1 cellular context compared by ENCODE assay signal in the genomic region with DNA sequence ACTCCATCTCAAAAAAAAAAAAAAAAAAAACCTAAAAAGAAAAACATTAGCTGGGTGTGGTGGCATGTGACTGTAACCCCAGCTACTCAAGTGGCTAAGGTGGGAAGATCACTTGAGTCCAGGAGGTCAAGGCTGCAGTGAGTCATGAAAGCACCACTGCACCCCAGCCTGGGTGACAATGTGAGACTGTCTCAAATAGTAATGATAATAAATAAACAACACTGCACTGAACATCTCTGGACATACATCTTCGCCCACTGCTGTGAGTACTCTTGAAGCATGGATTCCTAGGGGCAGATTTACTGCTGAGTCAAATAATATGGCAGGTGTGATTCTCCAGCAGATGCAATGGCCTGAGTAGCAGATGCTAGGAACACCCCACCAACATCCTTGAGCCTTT.
TF ChIP-seq lines count a peak whose summit lies in the region.

No MANE protein-coding gene starts in this region.

TF ChIP-seq in HepG2, 621 proteins besides CTCF, POLR2A, EP300 and RAD21 (continues in another document):
- TF ChIP-seq ZNF264 (CRISPR knock-in tag; IDR thresholded peaks at IDR 0.05) (no peak), AHR (CRISPR knock-in tag; IDR thresholded peaks at IDR 0.05) (0 out of 2 replicates have a peak, but pooled peaks have one; percentile 31), EED (CRISPR knock-in tag; IDR thresholded peaks at IDR 0.05) (no peak), NCOA5 (CRISPR knock-in tag; IDR thresholded peaks at IDR 0.05) (no peak), ZNF543 (CRISPR knock-in tag; IDR thresholded peaks at IDR 0.05) (no peak), NFE2L1 (CRISPR knock-in tag; IDR thresholded peaks at IDR 0.05; ENCODE audit: borderline replicate concordance) (no peak), ZC3H4 (CRISPR knock-in tag; IDR thresholded peaks at IDR 0.05; ENCODE audit: borderline replicate concordance) (no peak), SOX5 (CRISPR knock-in tag; IDR thresholded peaks at IDR 0.05; ENCODE audit: borderline replicate concordance) (0 out of 2 replicates have a peak, but pooled peaks have one; percentile 24), HNF4A (CRISPR knock-in tag; IDR thresholded peaks at IDR 0.05) (peak; percentile 18; the same call in 1 of the 2 replicates), NONO (IDR thresholded peaks at IDR 0.05) (no peak), NONO (CRISPR knock-in tag; conservative IDR thresholded peaks at IDR 0.05) (no peak), NFKBIZ (CRISPR knock-in tag; IDR thresholded peaks at IDR 0.05) (no peak), ZKSCAN5 (CRISPR knock-in tag; IDR thresholded peaks at IDR 0.05) (no peak), ZNF878 (CRISPR knock-in tag; IDR thresholded peaks at IDR 0.05) (no peak), NFE2L2 (IDR thresholded peaks at IDR 0.05; ENCODE audit: low read length) (no peak), NAIF1 (CRISPR knock-in tag; IDR thresholded peaks at IDR 0.05; ENCODE audit: borderline replicate concordance) (no peak), ZNF567 (CRISPR knock-in tag; IDR thresholded peaks at IDR 0.05; ENCODE audit: borderline replicate concordance) (no peak), DNMT1 (CRISPR knock-in tag; IDR thresholded peaks at IDR 0.05) (no peak), ZNF629 (CRISPR knock-in tag; conservative IDR thresholded peaks at IDR 0.05) (no peak), GATAD2A (CRISPR knock-in tag; IDR thresholded peaks at IDR 0.05) (peak; percentile 48), POGZ (CRISPR knock-in tag; IDR thresholded peaks at IDR 0.05) (no peak), EZH2 (conservative IDR thresholded peaks at IDR 0.05; ENCODE audit: low read depth, low read length) (no peak), ZIK1 (CRISPR knock-in tag; IDR thresholded peaks at IDR 0.05; ENCODE audit: borderline replicate concordance, low read depth) (no peak), RARA (CRISPR knock-in tag; IDR thresholded peaks at IDR 0.05) (peak; percentile 51; the same call in 1 of the 2 replicates), ZNF33A (CRISPR knock-in tag; IDR thresholded peaks at IDR 0.05; ENCODE audit: borderline replicate concordance) (no peak), MATR3 (CRISPR knock-in tag; IDR thresholded peaks at IDR 0.05) (no peak), SOX13 (IDR thresholded peaks at IDR 0.05) (no peak), SOX13 (CRISPR knock-in tag; conservative IDR thresholded peaks at IDR 0.05 in 1 of 2, IDR thresholded peaks at IDR 0.05 in 1 of 2) (peak in 1 of 2 experiments; percentile 27; a peak in 1 of 4 replicates), MAFF (IDR thresholded peaks at IDR 0.05; ENCODE audit: low read depth, low read length) (peak; percentile 57), SIN3B (IDR thresholded peaks at IDR 0.05; ENCODE audit: low read length) (no peak), YEATS2 (CRISPR knock-in tag; IDR thresholded peaks at IDR 0.05; ENCODE audit: borderline replicate concordance) (no peak), SIN3A (IDR thresholded peaks at IDR 0.05; ENCODE audit: borderline replicate concordance, low read depth, low read length) (no peak), ZNF607 (CRISPR knock-in tag; IDR thresholded peaks at IDR 0.05; ENCODE audit: borderline replicate concordance) (no peak), ZFP82 (CRISPR knock-in tag; IDR thresholded peaks at IDR 0.05; ENCODE audit: borderline replicate concordance) (no peak), ELF1 (CRISPR knock-in tag; IDR thresholded peaks at IDR 0.05) (no peak), ADNP (CRISPR knock-in tag; IDR thresholded peaks at IDR 0.05) (no peak), SIX1 (CRISPR knock-in tag; IDR thresholded peaks at IDR 0.05; ENCODE audit: borderline replicate concordance) (no peak), POLR2G (IDR thresholded peaks at IDR 0.05; ENCODE audit: low read depth, low read length) (no peak), ZNF883 (CRISPR knock-in tag; IDR thresholded peaks at IDR 0.05; ENCODE audit: not compliant biosample characterization) (no peak), NR2F1 (CRISPR knock-in tag; IDR thresholded peaks at IDR 0.05) (peak in 1 of 2 experiments; percentile 37; a peak in 1 of 4 replicates), ZNF335 (CRISPR knock-in tag; IDR thresholded peaks at IDR 0.05) (no peak), RAD51 (IDR thresholded peaks at IDR 0.05; ENCODE audit: borderline replicate concordance) (no peak), FOSL2 (CRISPR knock-in tag; IDR thresholded peaks at IDR 0.05) (peak; percentile 91), BRCA1 (CRISPR knock-in tag; IDR thresholded peaks at IDR 0.05) (no peak), CENPX (CRISPR knock-in tag; IDR thresholded peaks at IDR 0.05) (no peak), SOX6 (IDR thresholded peaks at IDR 0.05) (no peak), SOX6 (CRISPR knock-in tag; IDR thresholded peaks at IDR 0.05) (peak; percentile 29; the same call in 1 of the 2 replicates)
- TF ChIP-seq, protein P1, sequence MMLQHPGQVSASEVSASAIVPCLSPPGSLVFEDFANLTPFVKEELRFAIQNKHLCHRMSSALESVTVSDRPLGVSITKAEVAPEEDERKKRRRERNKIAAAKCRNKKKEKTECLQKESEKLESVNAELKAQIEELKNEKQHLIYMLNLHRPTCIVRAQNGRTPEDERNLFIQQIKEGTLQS (CRISPR knock-in tag; IDR thresholded peaks at IDR 0.05): 0 out of 2 replicates have a peak, but pooled peaks have one; percentile 39
- TF ChIP-seq, protein P2, sequence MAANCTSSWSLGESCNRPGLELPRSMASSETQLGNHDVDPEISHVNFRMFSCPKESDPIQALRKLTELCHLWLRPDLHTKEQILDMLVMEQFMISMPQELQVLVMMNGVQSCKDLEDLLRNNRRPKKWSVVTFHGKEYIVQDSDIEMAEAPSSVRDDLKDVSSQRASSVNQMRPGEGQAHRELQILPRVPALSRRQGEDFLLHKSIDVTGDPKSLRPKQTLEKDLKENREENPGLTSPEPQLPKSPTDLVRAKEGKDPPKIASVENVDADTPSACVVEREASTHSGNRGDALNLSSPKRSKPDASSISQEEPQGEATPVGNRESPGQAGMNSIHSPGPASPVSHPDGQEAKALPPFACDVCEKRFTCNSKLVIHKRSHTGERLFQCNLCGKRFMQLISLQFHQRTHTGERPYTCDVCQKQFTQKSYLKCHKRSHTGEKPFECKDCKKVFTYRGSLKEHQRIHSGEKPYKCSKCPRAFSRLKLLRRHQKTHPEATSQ (CRISPR knock-in tag; IDR thresholded peaks at IDR 0.05; ENCODE audit: borderline replicate concordance): no peak
- TF ChIP-seq, protein P3, sequence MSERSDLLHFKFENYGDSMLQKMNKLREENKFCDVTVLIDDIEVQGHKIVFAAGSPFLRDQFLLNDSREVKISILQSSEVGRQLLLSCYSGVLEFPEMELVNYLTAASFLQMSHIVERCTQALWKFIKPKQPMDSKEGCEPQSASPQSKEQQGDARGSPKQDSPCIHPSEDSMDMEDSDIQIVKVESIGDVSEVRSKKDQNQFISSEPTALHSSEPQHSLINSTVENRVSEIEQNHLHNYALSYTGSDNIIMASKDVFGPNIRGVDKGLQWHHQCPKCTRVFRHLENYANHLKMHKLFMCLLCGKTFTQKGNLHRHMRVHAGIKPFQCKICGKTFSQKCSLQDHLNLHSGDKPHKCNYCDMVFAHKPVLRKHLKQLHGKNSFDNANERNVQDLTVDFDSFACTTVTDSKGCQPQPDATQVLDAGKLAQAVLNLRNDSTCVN (CRISPR knock-in tag; IDR thresholded peaks at IDR 0.05; ENCODE audit: borderline replicate concordance): 0 out of 2 replicates have a peak, but pooled peaks have one; percentile 42
- TF ChIP-seq, protein P4, sequence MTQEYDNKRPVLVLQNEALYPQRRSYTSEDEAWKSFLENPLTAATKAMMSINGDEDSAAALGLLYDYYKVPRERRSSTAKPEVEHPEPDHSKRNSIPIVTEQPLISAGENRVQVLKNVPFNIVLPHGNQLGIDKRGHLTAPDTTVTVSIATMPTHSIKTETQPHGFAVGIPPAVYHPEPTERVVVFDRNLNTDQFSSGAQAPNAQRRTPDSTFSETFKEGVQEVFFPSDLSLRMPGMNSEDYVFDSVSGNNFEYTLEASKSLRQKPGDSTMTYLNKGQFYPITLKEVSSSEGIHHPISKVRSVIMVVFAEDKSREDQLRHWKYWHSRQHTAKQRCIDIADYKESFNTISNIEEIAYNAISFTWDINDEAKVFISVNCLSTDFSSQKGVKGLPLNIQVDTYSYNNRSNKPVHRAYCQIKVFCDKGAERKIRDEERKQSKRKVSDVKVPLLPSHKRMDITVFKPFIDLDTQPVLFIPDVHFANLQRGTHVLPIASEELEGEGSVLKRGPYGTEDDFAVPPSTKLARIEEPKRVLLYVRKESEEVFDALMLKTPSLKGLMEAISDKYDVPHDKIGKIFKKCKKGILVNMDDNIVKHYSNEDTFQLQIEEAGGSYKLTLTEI (CRISPR knock-in tag; conservative IDR thresholded peaks at IDR 0.05): no peak
- TF ChIP-seq, protein P5, sequence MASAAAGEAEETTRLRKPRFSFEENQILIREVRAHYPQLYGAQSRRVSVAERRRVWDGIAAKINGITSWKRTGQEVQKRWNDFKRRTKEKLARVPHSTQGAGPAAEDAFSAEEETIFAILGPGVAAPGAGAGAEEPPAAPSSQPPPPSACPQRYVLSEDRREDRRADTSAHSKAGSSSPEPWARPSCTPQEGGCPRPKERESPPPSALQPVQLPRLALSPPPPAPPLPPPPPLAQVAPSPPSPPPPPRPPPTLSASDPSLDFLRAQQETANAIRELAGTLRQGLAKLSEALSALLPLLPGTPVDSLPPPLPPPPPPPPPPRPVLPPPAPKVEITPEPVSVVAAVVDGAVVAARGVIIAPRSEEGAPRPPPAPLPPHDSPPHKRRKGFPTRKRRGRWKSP (CRISPR knock-in tag; IDR thresholded peaks at IDR 0.05): no peak
- TF ChIP-seq, protein P6, sequence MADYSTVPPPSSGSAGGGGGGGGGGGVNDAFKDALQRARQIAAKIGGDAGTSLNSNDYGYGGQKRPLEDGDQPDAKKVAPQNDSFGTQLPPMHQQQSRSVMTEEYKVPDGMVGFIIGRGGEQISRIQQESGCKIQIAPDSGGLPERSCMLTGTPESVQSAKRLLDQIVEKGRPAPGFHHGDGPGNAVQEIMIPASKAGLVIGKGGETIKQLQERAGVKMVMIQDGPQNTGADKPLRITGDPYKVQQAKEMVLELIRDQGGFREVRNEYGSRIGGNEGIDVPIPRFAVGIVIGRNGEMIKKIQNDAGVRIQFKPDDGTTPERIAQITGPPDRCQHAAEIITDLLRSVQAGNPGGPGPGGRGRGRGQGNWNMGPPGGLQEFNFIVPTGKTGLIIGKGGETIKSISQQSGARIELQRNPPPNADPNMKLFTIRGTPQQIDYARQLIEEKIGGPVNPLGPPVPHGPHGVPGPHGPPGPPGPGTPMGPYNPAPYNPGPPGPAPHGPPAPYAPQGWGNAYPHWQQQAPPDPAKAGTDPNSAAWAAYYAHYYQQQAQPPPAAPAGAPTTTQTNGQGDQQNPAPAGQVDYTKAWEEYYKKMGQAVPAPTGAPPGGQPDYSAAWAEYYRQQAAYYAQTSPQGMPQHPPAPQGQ (CRISPR knock-in tag; IDR thresholded peaks at IDR 0.05; ENCODE audit: borderline replicate concordance): no peak
- TF ChIP-seq, protein P7, sequence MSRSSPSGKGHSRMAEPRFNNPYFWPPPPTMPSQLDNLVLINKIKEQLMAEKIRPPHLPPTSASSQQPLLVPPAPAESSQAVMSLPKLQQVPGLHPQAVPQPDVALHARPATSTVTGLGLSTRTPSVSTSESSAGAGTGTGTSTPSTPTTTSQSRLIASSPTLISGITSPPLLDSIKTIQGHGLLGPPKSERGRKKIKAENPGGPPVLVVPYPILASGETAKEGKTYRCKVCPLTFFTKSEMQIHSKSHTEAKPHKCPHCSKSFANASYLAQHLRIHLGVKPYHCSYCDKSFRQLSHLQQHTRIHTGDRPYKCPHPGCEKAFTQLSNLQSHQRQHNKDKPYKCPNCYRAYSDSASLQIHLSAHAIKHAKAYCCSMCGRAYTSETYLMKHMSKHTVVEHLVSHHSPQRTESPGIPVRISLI (CRISPR knock-in tag; IDR thresholded peaks at IDR 0.05; ENCODE audit: borderline replicate concordance): peak; percentile 56; the same call in 1 of the 2 replicates
- TF ChIP-seq, protein P8, sequence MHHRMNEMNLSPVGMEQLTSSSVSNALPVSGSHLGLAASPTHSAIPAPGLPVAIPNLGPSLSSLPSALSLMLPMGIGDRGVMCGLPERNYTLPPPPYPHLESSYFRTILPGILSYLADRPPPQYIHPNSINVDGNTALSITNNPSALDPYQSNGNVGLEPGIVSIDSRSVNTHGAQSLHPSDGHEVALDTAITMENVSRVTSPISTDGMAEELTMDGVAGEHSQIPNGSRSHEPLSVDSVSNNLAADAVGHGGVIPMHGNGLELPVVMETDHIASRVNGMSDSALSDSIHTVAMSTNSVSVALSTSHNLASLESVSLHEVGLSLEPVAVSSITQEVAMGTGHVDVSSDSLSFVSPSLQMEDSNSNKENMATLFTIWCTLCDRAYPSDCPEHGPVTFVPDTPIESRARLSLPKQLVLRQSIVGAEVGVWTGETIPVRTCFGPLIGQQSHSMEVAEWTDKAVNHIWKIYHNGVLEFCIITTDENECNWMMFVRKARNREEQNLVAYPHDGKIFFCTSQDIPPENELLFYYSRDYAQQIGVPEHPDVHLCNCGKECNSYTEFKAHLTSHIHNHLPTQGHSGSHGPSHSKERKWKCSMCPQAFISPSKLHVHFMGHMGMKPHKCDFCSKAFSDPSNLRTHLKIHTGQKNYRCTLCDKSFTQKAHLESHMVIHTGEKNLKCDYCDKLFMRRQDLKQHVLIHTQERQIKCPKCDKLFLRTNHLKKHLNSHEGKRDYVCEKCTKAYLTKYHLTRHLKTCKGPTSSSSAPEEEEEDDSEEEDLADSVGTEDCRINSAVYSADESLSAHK (CRISPR knock-in tag; IDR thresholded peaks at IDR 0.05; ENCODE audit: borderline replicate concordance): no peak
- TF ChIP-seq, protein P9, sequence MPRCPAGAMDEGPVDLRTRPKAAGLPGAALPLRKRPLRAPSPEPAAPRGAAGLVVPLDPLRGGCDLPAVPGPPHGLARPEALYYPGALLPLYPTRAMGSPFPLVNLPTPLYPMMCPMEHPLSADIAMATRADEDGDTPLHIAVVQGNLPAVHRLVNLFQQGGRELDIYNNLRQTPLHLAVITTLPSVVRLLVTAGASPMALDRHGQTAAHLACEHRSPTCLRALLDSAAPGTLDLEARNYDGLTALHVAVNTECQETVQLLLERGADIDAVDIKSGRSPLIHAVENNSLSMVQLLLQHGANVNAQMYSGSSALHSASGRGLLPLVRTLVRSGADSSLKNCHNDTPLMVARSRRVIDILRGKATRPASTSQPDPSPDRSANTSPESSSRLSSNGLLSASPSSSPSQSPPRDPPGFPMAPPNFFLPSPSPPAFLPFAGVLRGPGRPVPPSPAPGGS (CRISPR knock-in tag; IDR thresholded peaks at IDR 0.05): no peak
- TF ChIP-seq, protein P10, sequence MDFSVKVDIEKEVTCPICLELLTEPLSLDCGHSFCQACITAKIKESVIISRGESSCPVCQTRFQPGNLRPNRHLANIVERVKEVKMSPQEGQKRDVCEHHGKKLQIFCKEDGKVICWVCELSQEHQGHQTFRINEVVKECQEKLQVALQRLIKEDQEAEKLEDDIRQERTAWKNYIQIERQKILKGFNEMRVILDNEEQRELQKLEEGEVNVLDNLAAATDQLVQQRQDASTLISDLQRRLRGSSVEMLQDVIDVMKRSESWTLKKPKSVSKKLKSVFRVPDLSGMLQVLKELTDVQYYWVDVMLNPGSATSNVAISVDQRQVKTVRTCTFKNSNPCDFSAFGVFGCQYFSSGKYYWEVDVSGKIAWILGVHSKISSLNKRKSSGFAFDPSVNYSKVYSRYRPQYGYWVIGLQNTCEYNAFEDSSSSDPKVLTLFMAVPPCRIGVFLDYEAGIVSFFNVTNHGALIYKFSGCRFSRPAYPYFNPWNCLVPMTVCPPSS (IDR thresholded peaks at IDR 0.05): no peak
